18 cellular contexts compared by ENCODE assay signal in genomic region chr21:43909736-43910455, GRCh38. TPM values are rescaled to one million over a fixed set of nuclear protein-coding genes. Genes with fewer than 3 reads are reported as not detected.
DNase-seq lines count a peak whose midpoint lies in the region; ATAC-seq, FAIRE-seq and TF ChIP-seq lines count a peak whose summit lies in the region.
"Had no signal": no experiment of that assay in that cellular context is flagged by ENCODE, and none has a peak within 500 bp of the region (broad histone marks: within the 10 kb centered on the region; RNA-seq: fewer than 3 reads in every experiment).

No MANE protein-coding gene starts in this region.

- H3K27ac Mint-ChIP-seq in brain (peak overlapping the region in 3 of 5 experiments; percentile 8 to 24 (median 23)), WTC11 (no peak overlapping the region)
- H3K27ac Mint-ChIP-seq in naive thymus-derived CD8-positive, alpha-beta T cell = peak overlapping the region in 7 of 10 donors; percentile 14 to 88 (median 79)

- TF ChIP-seq EP300 in HepG2 (IDR thresholded peaks at IDR 0.05; ENCODE audit: low read depth in 2 of 2, low read length in 2 of 2) (no peak), HepG2 (CRISPR knock-in tag; IDR thresholded peaks at IDR 0.05; ENCODE audit: borderline replicate concordance) (no peak)

- H3K9me3 ChIP-seq in HepG2 (ENCODE audit: low read length) (no peaks in the 10 kb centered on the region), right lobe of liver (no peaks in the 10 kb centered on the region)
- H3K9me3 ChIP-seq: testis had no signal

- H3K9me3 Mint-ChIP-seq in brain (peaks cover 3 to 19% (median 8%) of the 10 kb centered on the region in 5 experiments), WTC11 (no peaks in the 10 kb centered on the region)
- peaks cover 0 to 10% (median 4%) of the 10 kb centered on the region in 9 donors for H3K9me3 Mint-ChIP-seq in naive thymus-derived CD8-positive, alpha-beta T cell

- peaks cover 27% of the 10 kb centered on the region; the same call in 1 of the 2 replicates for H4K20me1 ChIP-seq in HepG2 (ENCODE audit: insufficient read depth, low read length)

- CTCF ChIA-PET in HepG2 (lab: Yijun Ruan, JAX; ENCODE audit: low intra/inter-chr PET ratio, low total read pairs) (no interaction called here), WTC11 (lab: Charles Lee) (no interaction called here)

- in situ Hi-C loops in HepG2 (cut with HindIII; ENCODE audit: extremely low pct_ligation_motif_present, low pct_unique_long_range_greater_than_20kb) = no loop called here

- ATAC-seq in HepG2 (peak; percentile 32), right lobe of liver (no peak), GM18870 (IDR thresholded peaks at IDR 0.05; ENCODE audit: unreplicated experiment) (no peak), WTC11 (no peak)
- ATAC-seq in naive thymus-derived CD8-positive, alpha-beta T cell = no peak

- POLR2A ChIA-PET in HepG2 (lab: Yijun Ruan, JAX) = no interaction called here
- POLR2A ChIA-PET in naive thymus-derived CD8-positive, alpha-beta T cell (lab: Charles Lee) = interaction anchor here (1.5 kb wide), 1 partner anchor 46 kb away, joined by 3 read pairs; no protein-coding TSS in a partner anchor
- POLR2A ChIA-PET in WTC11 (lab: Charles Lee) = no interaction called here

- H3K36me3 ChIP-seq in HepG2 (replicated peaks in 1 of 2; ENCODE audit: control insufficient read depth in 1 of 2, insufficient read depth in 2 of 2, low read length in 2 of 2) = peaks cover 6 to 15% of the 10 kb centered on the region in 2 experiments; a peak in 3 of 5 replicates
- peaks cover 0 to 10% (median 0%) of the 10 kb centered on the region in 4 donors for H3K36me3 ChIP-seq in right lobe of liver

- H3K27ac ChIP-seq in HepG2 (ENCODE audit: extremely low read length, insufficient read depth, low read length) = no peak overlapping the region
- no peak overlapping the region for H3K27ac ChIP-seq in right lobe of liver
- H3K27ac ChIP-seq: spleen, testis had no signal

- H3K4me1 ChIP-seq in HepG2 (ENCODE audit: insufficient read depth, low read length) (peaks cover 53% of the 10 kb centered on the region), right lobe of liver (peaks cover 0 to 36% (median 14%) of the 10 kb centered on the region in 4 donors)

- no peak overlapping the region for H3K4me2 ChIP-seq in HepG2 (ENCODE audit: low read depth, low read length)

- H3K36me3 Mint-ChIP-seq in brain (peaks cover 46% of the 10 kb centered on the region), WTC11 (no peaks in the 10 kb centered on the region)
- H3K36me3 Mint-ChIP-seq in naive thymus-derived CD8-positive, alpha-beta T cell = peaks cover 9 to 35% (median 15%) of the 10 kb centered on the region in 3 donors

- TF ChIP-seq POLR2A in HepG2 (IDR thresholded peaks at IDR 0.05; ENCODE audit: insufficient read depth in 1 of 2, low read depth in 2 of 2, low read length in 2 of 2) = no peak
- TF ChIP-seq POLR2A in right lobe of liver (IDR thresholded peaks at IDR 0.05) = no peak

- TF ChIP-seq RAD21 in HepG2 (CRISPR knock-in tag; IDR thresholded peaks at IDR 0.05) = no peak

- DNase-seq in HepG2 (ENCODE audit: low spot score) = no peak
- no peak for DNase-seq in right lobe of liver
- peak in 1 of 10 donors; percentile 49 for DNase-seq in naive thymus-derived CD8-positive, alpha-beta T cell
- no peak for DNase-seq in DMS79 treated with DMSO at 0.1 percent for 48 hours (lab: John Stamatoyannopoulos, UW)
- no peak for DNase-seq in WTC11 (ENCODE audit: low spot score)
- DNase-seq: activated CD4-positive, alpha-beta T cell treated with anti-CD3 and anti-CD28 coated beads, Interleukin-2, amount 50 U/mL, for 4 hours; activated naive CD4-positive, alpha-beta T cell treated with anti-CD3 and anti-CD28 coated beads, Interleukin-2, amount 50 U/mL, for 16 hours; activated T-cell treated with anti-CD3 and anti-CD28 coated beads for 4 hours; DMS79; hypothalamus; NCI-H526; spleen; testis had no signal

- 80% methylated on average over 11 of the region's 19 CpGs for WGBS in HepG2 (ENCODE audit: low lambda C conversion rate)
- WGBS in right lobe of liver (ENCODE audit: insufficient coverage, low coverage, low lambda C conversion rate, missing lambda C conversion rate) = 52% methylated on average over 10 of the region's 19 CpGs

- no peak overlapping the region for H3K9ac ChIP-seq in HepG2 (ENCODE audit: insufficient read depth, low read depth, low read length)

- H2AFZ ChIP-seq in HepG2 (ENCODE audit: low read length) = no peak overlapping the region

- H3K27me3 ChIP-seq in HepG2 (ENCODE audit: control insufficient read depth in 1 of 2, insufficient read depth in 2 of 2, low read length in 2 of 2) = no peaks in the 10 kb centered on the region
- no peaks in the 10 kb centered on the region for H3K27me3 ChIP-seq in right lobe of liver
- H3K27me3 ChIP-seq: spleen, testis had no signal

- H3K4me1 Mint-ChIP-seq in brain (peaks cover 20% of the 10 kb centered on the region), WTC11 (no peaks in the 10 kb centered on the region)
- peaks cover 21 to 38% (median 29%) of the 10 kb centered on the region in 4 donors for H3K4me1 Mint-ChIP-seq in naive thymus-derived CD8-positive, alpha-beta T cell

- H3K4me3 ChIP-seq in HepG2 (replicated peaks in 1 of 3; ENCODE audit: insufficient read depth in 1 of 3, low read depth in 2 of 3, low read length in 3 of 3) (no peak overlapping the region), right lobe of liver (no peak overlapping the region)
- H3K4me3 ChIP-seq: spleen, testis had no signal

- FAIRE-seq in HepG2 (lab: Jason Lieb, UNC) = no peak
- FAIRE-seq: endothelial cell of umbilical vein, keratinocyte had no signal

- no peak overlapping the region for H3K4me3 Mint-ChIP-seq in brain
- peak overlapping the region in 1 of 10 donors; percentile 4 for H3K4me3 Mint-ChIP-seq in naive thymus-derived CD8-positive, alpha-beta T cell
- H3K4me3 Mint-ChIP-seq in WTC11 = no peak overlapping the region
- H3K4me3 Mint-ChIP-seq: memory B cell had no signal

- intact Hi-C loops in HepG2 (cut with micrococcal nuclease; ENCODE audit: unreplicated experiment) (loop anchor here (10.0 kb wide), 1 partner anchor 95 kb away; no protein-coding TSS in a partner anchor), right lobe of liver (cut with DNase I) (loop anchor here (5.0 to 10.0 kb wide), 2 partner anchors 43 to 95 kb away; partner anchors contain the start of gene AGPAT3 (in 1 of the 2))

- no peaks in the 10 kb centered on the region for H3K27me3 Mint-ChIP-seq in brain
- no peaks in the 10 kb centered on the region for H3K27me3 Mint-ChIP-seq in naive thymus-derived CD8-positive, alpha-beta T cell
- no peaks in the 10 kb centered on the region for H3K27me3 Mint-ChIP-seq in WTC11 (ENCODE audit: low read depth)
- H3K27me3 Mint-ChIP-seq: memory B cell had no signal

- no TSS peak for BruUV-seq in HepG2 (replicated peaks; lab: Mats Ljungman, UMichigan)

- TF ChIP-seq CTCF in HepG2 (CRISPR knock-in tag; IDR thresholded peaks at IDR 0.05) = peak; percentile 7; the same call in 1 of the 2 replicates
- no peak for TF ChIP-seq CTCF in right lobe of liver (IDR thresholded peaks at IDR 0.05)
- TF ChIP-seq CTCF in brain (conservative IDR thresholded peaks at IDR 0.05) = no peak
- TF ChIP-seq CTCF in WTC11 (IDR thresholded peaks at IDR 0.05) = no peak

- peaks cover 31% of the 10 kb centered on the region for H3K79me2 ChIP-seq in HepG2 (ENCODE audit: insufficient read depth, low read length)

TF ChIP-seq in HepG2, 621 proteins besides CTCF, POLR2A, EP300 and RAD21 (continues in another document):
- TF ChIP-seq ZNF749 (CRISPR knock-in tag; IDR thresholded peaks at IDR 0.05; ENCODE audit: borderline replicate concordance) (no peak), PHF8 (CRISPR knock-in tag; IDR thresholded peaks at IDR 0.05) (no peak), HNRNPL (IDR thresholded peaks at IDR 0.05; ENCODE audit: low read depth, low read length) (0 out of 2 replicates have a peak, but pooled peaks have one; percentile 27), SRF (IDR thresholded peaks at IDR 0.05; ENCODE audit: low read depth, low read length) (no peak), ZNF564 (CRISPR knock-in tag; IDR thresholded peaks at IDR 0.05) (no peak)

RNA-seq across cellular contexts. Expression of gene AGPAT3, which starts 44.9 kb away (rescaled TPM):
- total RNA-seq in HepG2 (2016; rRNA removed; fragmentation: Illumina TruSeq; extraction: Trizol) = 46.8 and 54.4 TPM in 2 replicates
- 14.8 and 16.1 TPM in 2 replicates for total RNA-seq in HepG2 (2016; cell fraction: cytosol; rRNA removed; fragmentation: Illumina TruSeq; extraction: Trizol; ENCODE audit: low read depth)
- 41.2 and 56.0 TPM in 2 replicates for total RNA-seq in HepG2 (2016; cell fraction: insoluble cytoplasmic fraction; rRNA removed; fragmentation: Illumina TruSeq; extraction: Trizol)
- 53.6 and 57.0 TPM in 2 replicates for total RNA-seq in HepG2 (2016; cell fraction: membrane; rRNA removed; fragmentation: Illumina TruSeq; extraction: Trizol)
- total RNA-seq in HepG2 (2016; cell fraction: nucleus; rRNA removed; fragmentation: Illumina TruSeq; extraction: Trizol) = 49.6 and 56.0 TPM in 2 replicates
- polyA plus RNA-seq in HepG2 (2011; rRNA removed) = 32.2 and 40.5 TPM in 2 replicates
- 34.8 and 46.1 TPM in 2 replicates for polyA plus RNA-seq in HepG2 (2011; cell fraction: cytosol; rRNA removed)
- polyA plus RNA-seq in HepG2 (2011; cell fraction: nucleus; rRNA removed) = 58.5 and 63.8 TPM in 2 replicates
- polyA plus RNA-seq in HepG2 (2012) = 30.3 and 31.7 TPM in 2 replicates
- 19.7 and 23.3 TPM in 2 replicates for polyA plus RNA-seq in HepG2 (2016; cell fraction: cytosol; fragmentation: Illumina TruSeq; extraction: Trizol; ENCODE audit: low read depth)
- polyA plus RNA-seq in HepG2 (2016; cell fraction: insoluble cytoplasmic fraction; fragmentation: Illumina TruSeq; extraction: Trizol; ENCODE audit: low read depth) = 37.4 and 44.0 TPM in 2 replicates
- polyA plus RNA-seq in HepG2 (2016; cell fraction: membrane; fragmentation: Illumina TruSeq; extraction: Trizol; ENCODE audit: low read depth) = 43.7 and 47.5 TPM in 2 replicates
- 78.1 and 78.9 TPM in 2 replicates for polyA plus RNA-seq in HepG2 (2016; cell fraction: nucleus; fragmentation: Illumina TruSeq; extraction: Trizol; ENCODE audit: insufficient read depth, low read depth)
- 56.4 and 145 TPM in 2 replicates for polyA minus RNA-seq in HepG2 (2011; rRNA and poly(A)+ RNA removed; ENCODE audit: low replicate concordance)
- 41.5 and 50.9 TPM in 2 replicates for polyA minus RNA-seq in HepG2 (2011; cell fraction: cytosol; rRNA and poly(A)+ RNA removed)
- 28.1 and 33.7 TPM in 2 replicates for polyA minus RNA-seq in HepG2 (2011; cell fraction: nucleus; rRNA and poly(A)+ RNA removed)
- total RNA-seq in right lobe of liver = 100 to 1,000 TPM in 2 of 6 experiments, 10 to 100 TPM in 4; 56.9 to 111 (median 95.3) TPM
- polyA plus RNA-seq in brain (ENCODE audit: insufficient read depth, low read depth, low replicate concordance) = 46.2 TPM
- 10 to 100 TPM; 59.0 TPM for total RNA-seq in naive thymus-derived CD8-positive, alpha-beta T cell
- 10 to 100 TPM; 10.9 to 18.0 (median 13.2) TPM for polyA plus RNA-seq in naive thymus-derived CD8-positive, alpha-beta T cell
- 5.6 to 9.7 TPM (median 9.4 TPM) in 3 replicates for total RNA-seq in WTC11 (2021)

Comparison
In these comparisons a context has a peak if more than half of its experiments do, and no peak if none do; other contexts are left out.
1. Of the 50 proteins assayed by ChIP-seq in both HepG2 and WTC11: peak only in HepG2: CTCF and ZNF263; only in WTC11: none; in both: none; in neither: 48.